ENCODE assay signal across 20 cellular contexts in genomic region chr22:46841528-46841927, GRCh38.
A peak's percentile ranks its signal among the peaks of the same experiment; 100 is the strongest.
DNase-seq lines count a peak whose midpoint lies in the region; ATAC-seq lines count a peak whose summit lies in the region.
"Had no signal": no experiment of that assay in that cellular context is flagged by ENCODE, and none has a peak within 500 bp of the region (broad histone marks: within the 10 kb centered on the region; RNA-seq: fewer than 3 reads in every experiment).

No MANE protein-coding gene starts in this region.

- H3K36me3 Mint-ChIP-seq in activated naive CD8-positive, alpha-beta T cell treated with anti-CD3 and anti-CD28 coated beads, Interleukin-2, amount 10 ng/mL, durations not matched to agents 7 days and 5 days, result peaks cover 11% of the 10 kb centered on the region
- peaks cover 10% of the 10 kb centered on the region for H3K36me3 Mint-ChIP-seq in activated naive CD8-positive, alpha-beta T cell treated with anti-CD3 and anti-CD28 coated beads for 36 hours
- H3K36me3 Mint-ChIP-seq in activated T-helper 17 cell treated with anti-CD3 and anti-CD28 coated beads, Interleukin-2, amount 50 U/mL, for 72 hours (ENCODE audit: low read depth), result peaks cover 74% of the 10 kb centered on the region
- peaks cover 21% of the 10 kb centered on the region for H3K36me3 Mint-ChIP-seq in memory B cell
- peaks cover 9 to 29% (median 11%) of the 10 kb centered on the region in 3 donors for H3K36me3 Mint-ChIP-seq in CD8-positive, alpha-beta memory T cell

- no peaks in the 10 kb centered on the region for H3K27me3 Mint-ChIP-seq in activated naive CD8-positive, alpha-beta T cell treated with anti-CD3 and anti-CD28 coated beads, Interleukin-2, amount 10 ng/mL, durations not matched to agents 7 days and 5 days
- no peaks in the 10 kb centered on the region for H3K27me3 Mint-ChIP-seq in activated naive CD8-positive, alpha-beta T cell treated with anti-CD3 and anti-CD28 coated beads for 36 hours
- H3K27me3 Mint-ChIP-seq in activated T-helper 17 cell treated with anti-CD3 and anti-CD28 coated beads, Interleukin-2, amount 50 U/mL, for 72 hours, result no peaks in the 10 kb centered on the region
- H3K27me3 Mint-ChIP-seq in memory B cell, result no peaks in the 10 kb centered on the region
- H3K27me3 Mint-ChIP-seq in CD8-positive, alpha-beta memory T cell, result no peaks in the 10 kb centered on the region
- H3K27me3 Mint-ChIP-seq: B cell; CD4-positive, CD25-positive, alpha-beta regulatory T cell had no signal

- H3K36me3 ChIP-seq in CD8-positive, alpha-beta memory T cell (ENCODE audit: insufficient read depth, low read length), result no peaks in the 10 kb centered on the region
- H3K36me3 ChIP-seq: HAP-1 had no signal

- no peaks in the 10 kb centered on the region for H3K27me3 ChIP-seq in CD8-positive, alpha-beta memory T cell (ENCODE audit: insufficient read depth, low read length, poor library complexity, severe bottlenecking)
- H3K27me3 ChIP-seq: BLaER1 had no signal

- H3K27ac ChIP-seq in CD8-positive, alpha-beta memory T cell (ENCODE audit: low read depth, low read length), result no peak overlapping the region
- H3K27ac ChIP-seq: 22Rv1, BLaER1, C4-2B had no signal

- peaks cover under 1% of the 10 kb centered on the region for H3K9me3 Mint-ChIP-seq in activated naive CD8-positive, alpha-beta T cell treated with anti-CD3 and anti-CD28 coated beads, Interleukin-2, amount 10 ng/mL, durations not matched to agents 7 days and 5 days
- H3K9me3 Mint-ChIP-seq in activated naive CD8-positive, alpha-beta T cell treated with anti-CD3 and anti-CD28 coated beads for 36 hours, result peaks cover 3% of the 10 kb centered on the region
- peaks cover under 1% of the 10 kb centered on the region for H3K9me3 Mint-ChIP-seq in activated T-helper 17 cell treated with anti-CD3 and anti-CD28 coated beads, Interleukin-2, amount 50 U/mL, for 72 hours
- H3K9me3 Mint-ChIP-seq in memory B cell, result no peaks in the 10 kb centered on the region
- H3K9me3 Mint-ChIP-seq in CD8-positive, alpha-beta memory T cell, result peaks cover 0 to 1% (median 0%) of the 10 kb centered on the region in 5 donors

- POLR2A ChIA-PET in activated naive CD8-positive, alpha-beta T cell treated with anti-CD3 and anti-CD28 coated beads, Interleukin-2, amount 10 ng/mL, durations not matched to agents 7 days and 5 days (lab: Charles Lee), result no interaction called here
- POLR2A ChIA-PET in CD8-positive, alpha-beta memory T cell (lab: Charles Lee), result no interaction called here

- no peak overlapping the region for H3K4me3 Mint-ChIP-seq in activated naive CD8-positive, alpha-beta T cell treated with anti-CD3 and anti-CD28 coated beads, Interleukin-2, amount 10 ng/mL, durations not matched to agents 7 days and 5 days
- no peak overlapping the region for H3K4me3 Mint-ChIP-seq in activated naive CD8-positive, alpha-beta T cell treated with anti-CD3 and anti-CD28 coated beads for 36 hours
- no peak overlapping the region for H3K4me3 Mint-ChIP-seq in activated T-helper 17 cell treated with anti-CD3 and anti-CD28 coated beads, Interleukin-2, amount 50 U/mL, for 72 hours
- no peak overlapping the region for H3K4me3 Mint-ChIP-seq in memory B cell
- no peak overlapping the region for H3K4me3 Mint-ChIP-seq in CD8-positive, alpha-beta memory T cell
- H3K4me3 Mint-ChIP-seq: B cell; CD8-positive, alpha-beta T cell; HFFc6 had no signal

- H3K9me3 ChIP-seq in CD8-positive, alpha-beta memory T cell (ENCODE audit: low read length), result no peaks in the 10 kb centered on the region
- H3K9me3 ChIP-seq: HAP-1 had no signal

- peaks cover 12% of the 10 kb centered on the region for H3K4me1 Mint-ChIP-seq in activated naive CD8-positive, alpha-beta T cell treated with anti-CD3 and anti-CD28 coated beads, Interleukin-2, amount 10 ng/mL, durations not matched to agents 7 days and 5 days
- peaks cover 22% of the 10 kb centered on the region for H3K4me1 Mint-ChIP-seq in activated naive CD8-positive, alpha-beta T cell treated with anti-CD3 and anti-CD28 coated beads for 36 hours
- H3K4me1 Mint-ChIP-seq in activated T-helper 17 cell treated with anti-CD3 and anti-CD28 coated beads, Interleukin-2, amount 50 U/mL, for 72 hours, result peaks cover 41% of the 10 kb centered on the region
- H3K4me1 Mint-ChIP-seq in memory B cell, result peaks cover 27% of the 10 kb centered on the region
- peaks cover 41 to 68% (median 52%) of the 10 kb centered on the region in 3 donors for H3K4me1 Mint-ChIP-seq in CD8-positive, alpha-beta memory T cell

- peak overlapping the region; percentile 37 for H3K27ac Mint-ChIP-seq in activated naive CD8-positive, alpha-beta T cell treated with anti-CD3 and anti-CD28 coated beads, Interleukin-2, amount 10 ng/mL, durations not matched to agents 7 days and 5 days
- no peak overlapping the region for H3K27ac Mint-ChIP-seq in activated naive CD8-positive, alpha-beta T cell treated with anti-CD3 and anti-CD28 coated beads for 36 hours
- peak overlapping the region; percentile 20 for H3K27ac Mint-ChIP-seq in activated T-helper 17 cell treated with anti-CD3 and anti-CD28 coated beads, Interleukin-2, amount 50 U/mL, for 72 hours
- peak overlapping the region; percentile 80 for H3K27ac Mint-ChIP-seq in memory B cell
- H3K27ac Mint-ChIP-seq in CD8-positive, alpha-beta memory T cell, result peak overlapping the region in 1 of 8 donors; percentile 3
- H3K27ac Mint-ChIP-seq: B cell; CD4-positive, CD25-positive, alpha-beta regulatory T cell; HFFc6 had no signal

- H3K4me1 ChIP-seq in CD8-positive, alpha-beta memory T cell (ENCODE audit: insufficient read depth, low read length), result no peaks in the 10 kb centered on the region
- H3K4me1 ChIP-seq: HAP-1 had no signal

- DNase-seq in activated naive CD8-positive, alpha-beta T cell treated with anti-CD3 and anti-CD28 coated beads, Interleukin-2, amount 10 ng/mL, durations not matched to agents 7 days and 5 days, result no peak
- no peak for DNase-seq in activated naive CD8-positive, alpha-beta T cell treated with anti-CD3 and anti-CD28 coated beads for 36 hours
- DNase-seq in memory B cell (ENCODE audit: low spot score in 2 of 2), result no peak
- no peak for DNase-seq in CD8-positive, alpha-beta memory T cell
- no peak for DNase-seq in HuH-7.5 (ENCODE audit: low spot score)
- DNase-seq in NCI-H187 (lab: John Stamatoyannopoulos, UW), result no peak
- DNase-seq: CD4-positive, CD25-positive, alpha-beta regulatory T cell; DMS 273 treated with DMSO at 0.1 percent for 48 hours; DMS79; GF-D8; GOT3; HFFc6 had no signal

- CTCF ChIA-PET in CD8-positive, alpha-beta memory T cell (lab: Charles Lee), result no interaction called here

- H3K4me3 ChIP-seq in CD8-positive, alpha-beta memory T cell (ENCODE audit: low read length), result no peak overlapping the region
- H3K4me3 ChIP-seq: BLaER1, HAP-1 had no signal

- no peak for ATAC-seq in activated naive CD8-positive, alpha-beta T cell treated with anti-CD3 and anti-CD28 coated beads, Interleukin-2, amount 10 ng/mL, durations not matched to agents 7 days and 5 days (ENCODE audit: low read depth)
- no peak for ATAC-seq in activated T-helper 17 cell treated with anti-CD3 and anti-CD28 coated beads, Interleukin-2, amount 50 U/mL, for 72 hours (replicated peaks)
- ATAC-seq in memory B cell (ENCODE audit: low read depth) (no peak), HG03025 (IDR thresholded peaks at IDR 0.05; ENCODE audit: low FRiP score, unreplicated experiment) (no peak)
- ATAC-seq: CD8-positive, alpha-beta T cell had no signal
